Comparison of ENCODE assay signal across 22 cellular contexts in the genomic region with DNA sequence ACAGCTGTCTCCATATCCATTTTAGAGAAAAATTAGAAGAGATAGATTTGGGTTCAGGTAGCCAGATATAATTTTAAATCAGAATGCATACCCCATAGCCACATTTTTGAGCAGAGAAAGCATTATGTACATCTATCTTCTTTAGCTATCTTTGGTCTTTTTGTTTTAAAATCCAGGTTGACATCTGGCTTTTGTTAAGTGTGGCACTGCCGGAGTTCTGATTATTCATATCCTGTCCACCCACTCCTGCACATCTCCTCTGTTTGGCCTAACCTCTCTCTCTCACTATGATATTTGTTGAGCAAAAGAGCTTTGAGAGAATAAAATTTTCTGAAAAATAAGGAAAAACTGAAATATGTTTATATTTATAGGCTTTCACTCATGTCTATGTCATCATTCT.
A peak's percentile ranks its signal among the peaks of the same experiment; 100 is the strongest.
DNase-seq lines count a peak whose midpoint lies in the region; ATAC-seq and TF ChIP-seq lines count a peak whose summit lies in the region.
"Had no signal": no experiment of that assay in that cellular context is flagged by ENCODE, and none has a peak within 500 bp of the region (broad histone marks: within the 10 kb centered on the region; RNA-seq: fewer than 3 reads in every experiment).

No MANE protein-coding gene starts in this region.

- H3K27me3 ChIP-seq in ovary, result no peaks in the 10 kb centered on the region
- H3K27me3 ChIP-seq: testis had no signal

- no peak for TF ChIP-seq CTCF in fibroblast of pulmonary artery (IDR thresholded peaks at IDR 0.05; ENCODE audit: low read length, missing control alignments)
- no peak for TF ChIP-seq CTCF in chondrocyte (IDR thresholded peaks at IDR 0.05)
- TF ChIP-seq CTCF in ovary (IDR thresholded peaks at IDR 0.05), result no peak

- H3K9me3 Mint-ChIP-seq in chondrocyte (ENCODE audit: low read depth), result peaks cover 8% of the 10 kb centered on the region
- H3K9me3 Mint-ChIP-seq: activated CD4-positive, alpha-beta memory T cell treated with anti-CD3 and anti-CD28 coated beads, Interleukin-2, amount 10 ng/mL, durations not matched to agents 7 days and 5 days; activated T-helper 17 cell treated with anti-CD3 and anti-CD28 coated beads, Interleukin-2, amount 50 U/mL, for 72 hours had no signal

- H3K27ac Mint-ChIP-seq in chondrocyte (ENCODE audit: unreplicated experiment), result no peak overlapping the region
- H3K27ac Mint-ChIP-seq: activated CD4-positive, alpha-beta memory T cell treated with anti-CD3 and anti-CD28 coated beads, Interleukin-2, amount 10 ng/mL, durations not matched to agents 7 days and 5 days; activated naive CD4-positive, alpha-beta T cell treated with anti-CD3 and anti-CD28 coated beads, Interleukin-2, amount 50 U/mL, for 24 hours; activated T-helper 17 cell treated with anti-CD3 and anti-CD28 coated beads, Interleukin-2, amount 50 U/mL, for 72 hours; CD4-positive, alpha-beta memory T cell; progenitor cell of endocrine pancreas; T-helper 17 cell had no signal

- peaks cover 5% of the 10 kb centered on the region for H3K4me1 Mint-ChIP-seq in chondrocyte (ENCODE audit: low read depth)
- H3K4me1 Mint-ChIP-seq: activated CD4-positive, alpha-beta memory T cell treated with anti-CD3 and anti-CD28 coated beads, Interleukin-2, amount 10 ng/mL, durations not matched to agents 7 days and 5 days; activated naive CD4-positive, alpha-beta T cell treated with anti-CD3 and anti-CD28 coated beads, Interleukin-2, amount 50 U/mL, for 24 hours; activated T-helper 17 cell treated with anti-CD3 and anti-CD28 coated beads, Interleukin-2, amount 50 U/mL, for 72 hours; CD4-positive, alpha-beta memory T cell; T-helper 17 cell had no signal

- ATAC-seq in SK-N-SH treated with all-trans-retinoic acid at 6 μM for 48 hours, result peak; percentile 92
- ATAC-seq: activated CD4-positive, CD25-positive, alpha-beta regulatory T cell treated with anti-CD3 and anti-CD28 coated beads, Interleukin-2, amount 50 U/mL, for 24 hours; activated T-helper 17 cell treated with anti-CD3 and anti-CD28 coated beads, Interleukin-2, amount 50 U/mL, for 72 hours; left cardiac atrium; sciatic nerve; T-helper 17 cell had no signal

- DNase-seq in GM04504 (ENCODE audit: low read depth), result peak; percentile 21
- DNase-seq in fibroblast of pulmonary artery (ENCODE audit: low read depth), result peak; percentile 40
- peak; percentile 33 for DNase-seq in smooth muscle cell of the brain vasculature (ENCODE audit: low read depth, low spot score)
- no peak for DNase-seq in midbrain (lab: John Stamatoyannopoulos, UW)
- DNase-seq in chondrocyte (ENCODE audit: low spot score), result no peak
- no peak for DNase-seq in ovary
- DNase-seq: activated CD4-positive, alpha-beta memory T cell treated with anti-CD3 and anti-CD28 coated beads, Interleukin-2, amount 10 ng/mL, durations not matched to agents 7 days and 5 days; aorta; CD4-positive, alpha-beta memory T cell; DMS 273 treated with DMSO at 0.1 percent for 48 hours; foreskin melanocyte; GDM1; left cardiac atrium; stimulated activated naive CD4-positive, alpha-beta T cell treated with Interleukin-2 at 50 U/mL for 16 hours; T-helper 17 cell; testis had no signal

- H3K36me3 ChIP-seq in ovary, result no peaks in the 10 kb centered on the region

- 37 to 61% (median 44%) methylated on average over 1 of the region's 1 CpG for WGBS in ovary, 3 donors

- no peaks in the 10 kb centered on the region for H3K4me1 ChIP-seq in ovary (ENCODE audit: insufficient read depth)
- H3K4me1 ChIP-seq: testis had no signal

- no peaks in the 10 kb centered on the region for H3K36me3 Mint-ChIP-seq in chondrocyte (ENCODE audit: low read depth)
- H3K36me3 Mint-ChIP-seq: CD4-positive, alpha-beta memory T cell had no signal

- no peak overlapping the region for H3K4me3 Mint-ChIP-seq in chondrocyte (ENCODE audit: unreplicated experiment)
- H3K4me3 Mint-ChIP-seq: activated CD4-positive, alpha-beta memory T cell treated with anti-CD3 and anti-CD28 coated beads, Interleukin-2, amount 10 ng/mL, durations not matched to agents 7 days and 5 days; activated naive CD4-positive, alpha-beta T cell treated with anti-CD3 and anti-CD28 coated beads, Interleukin-2, amount 50 U/mL, for 24 hours; activated T-helper 17 cell treated with anti-CD3 and anti-CD28 coated beads, Interleukin-2, amount 50 U/mL, for 72 hours; CD4-positive, alpha-beta memory T cell; T-helper 17 cell had no signal

- no peaks in the 10 kb centered on the region for H3K27me3 Mint-ChIP-seq in chondrocyte (ENCODE audit: low read depth)
- H3K27me3 Mint-ChIP-seq: activated CD4-positive, alpha-beta memory T cell treated with anti-CD3 and anti-CD28 coated beads, Interleukin-2, amount 10 ng/mL, durations not matched to agents 7 days and 5 days; progenitor cell of endocrine pancreas; T-helper 17 cell had no signal

- TF ChIP-seq POLR2A in ovary (IDR thresholded peaks at IDR 0.05), result no peak

- no peak for TF ChIP-seq EP300 in ovary (IDR thresholded peaks at IDR 0.05)

- H3K27ac ChIP-seq in ovary, result no peak overlapping the region
- H3K27ac ChIP-seq: testis had no signal

- no peaks in the 10 kb centered on the region for H3K9me3 ChIP-seq in ovary
- H3K9me3 ChIP-seq: testis had no signal

- intact Hi-C loops in ovary (cut with DNase I), result no loop called here

- no peak overlapping the region for H3K4me3 ChIP-seq in fibroblast of pulmonary artery (replicated peaks; ENCODE audit: low read depth, low read length)
- H3K4me3 ChIP-seq in ovary, result no peak overlapping the region
- H3K4me3 ChIP-seq: testis had no signal

TF ChIP-seq in SK-N-SH treated with all-trans-retinoic acid at 6 μM for 48 hours, 23 proteins besides CTCF, POLR2A, EP300 and RAD21:
- TF ChIP-seq RARB (CRISPR knock-in tag; IDR thresholded peaks at IDR 0.05) (no peak), TCF4 (CRISPR knock-in tag; IDR thresholded peaks at IDR 0.05; ENCODE audit: borderline replicate concordance) (peak; percentile 64; the same call in 1 of the 2 replicates), ESRRG (CRISPR knock-in tag; IDR thresholded peaks at IDR 0.05) (no peak), CSRNP3 (CRISPR knock-in tag; IDR thresholded peaks at IDR 0.05) (no peak), ISL1 (CRISPR knock-in tag; IDR thresholded peaks at IDR 0.05) (peak; percentile 33; the same call in 1 of the 2 replicates)

Comparison
In these comparisons a context has a peak if more than half of its experiments do, and no peak if none do; other contexts are left out.
1. DNase-seq: peak in GM04504 (single experiment), fibroblast of pulmonary artery (single experiment) and smooth muscle cell of the brain vasculature (single experiment); none in midbrain (single experiment), chondrocyte (single experiment) and ovary (0 of 5).